Comparison of ENCODE assay signal across 18 cellular contexts in the genomic region with DNA sequence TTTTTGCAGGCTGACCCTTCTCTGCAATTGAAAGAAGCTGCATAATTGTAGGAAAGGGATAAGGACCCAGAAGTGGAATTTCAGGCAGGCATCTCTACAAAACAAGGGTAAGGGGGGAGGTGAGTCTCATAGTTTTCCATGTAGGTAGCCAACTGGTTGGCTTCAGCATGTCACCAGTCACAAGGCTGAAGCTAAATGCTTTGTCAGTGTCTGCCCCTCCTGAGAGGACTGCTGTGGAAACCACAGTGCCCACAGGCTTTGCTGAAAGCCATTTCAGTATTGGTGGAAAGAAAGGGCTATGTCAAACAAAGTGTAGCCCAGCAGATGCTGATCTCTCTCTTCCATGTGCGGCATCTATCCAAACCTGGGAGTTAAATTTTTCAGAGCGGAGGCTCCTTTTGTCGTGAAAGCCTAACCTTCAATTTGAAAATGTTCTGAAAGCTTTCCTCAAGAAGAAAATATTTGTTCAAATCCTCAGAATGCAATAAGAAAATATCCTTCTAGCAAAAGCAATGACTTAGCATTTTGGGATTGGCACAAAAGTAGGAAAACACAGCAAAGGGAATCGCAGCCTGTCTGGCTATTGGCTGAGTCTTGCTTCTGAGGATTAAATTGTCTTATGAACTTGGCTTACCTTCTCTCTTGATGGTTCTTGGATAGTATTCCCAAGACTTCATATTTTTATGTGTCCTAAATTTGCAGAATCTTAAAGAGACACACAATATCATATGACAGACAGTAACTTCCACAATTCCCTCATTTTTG.
A peak's percentile ranks its signal among the peaks of the same experiment; 100 is the strongest.
DNase-seq lines count a peak whose midpoint lies in the region; ATAC-seq and TF ChIP-seq lines count a peak whose summit lies in the region.
"Had no signal": no experiment of that assay in that cellular context is flagged by ENCODE, and none has a peak within 500 bp of the region (broad histone marks: within the 10 kb centered on the region; RNA-seq: fewer than 3 reads in every experiment).

No MANE protein-coding gene starts in this region.

- H3K27ac ChIP-seq in heart left ventricle, result no peak overlapping the region
- peak overlapping the region in 3 of 4 donors; percentile 14 to 52 (median 43) for H3K27ac ChIP-seq in esophagus muscularis mucosa (replicated peaks in 1 of 4)
- peak overlapping the region; percentile 7 to 81 for H3K27ac ChIP-seq in aorta (ENCODE audit: low read depth in 1 of 2, low read length in 2 of 2)
- no peak overlapping the region for H3K27ac ChIP-seq in A673 (ENCODE audit: low read depth, low read length, poor library complexity, severe bottlenecking)
- H3K27ac ChIP-seq: brain microvascular endothelial cell, dorsolateral prefrontal cortex, HL-60, upper lobe of left lung had no signal

- POLR2A ChIA-PET in A673 (lab: Charles Lee; ENCODE audit: low non-redundant PET), result no interaction called here

- H3K36me3 ChIP-seq in heart left ventricle, result no peaks in the 10 kb centered on the region
- no peaks in the 10 kb centered on the region for H3K36me3 ChIP-seq in esophagus muscularis mucosa
- H3K36me3 ChIP-seq in aorta (ENCODE audit: control insufficient read depth in 1 of 2, insufficient read depth in 2 of 2, low read length in 1 of 2), result no peaks in the 10 kb centered on the region
- H3K36me3 ChIP-seq in A673 (ENCODE audit: insufficient read depth, low read length, poor library complexity, severe bottlenecking), result no peaks in the 10 kb centered on the region
- H3K36me3 ChIP-seq: brain microvascular endothelial cell, upper lobe of left lung had no signal

- H3K4me1 ChIP-seq in heart left ventricle, result peaks cover 0 to 10% (median 0%) of the 10 kb centered on the region in 12 donors
- H3K4me1 ChIP-seq in esophagus muscularis mucosa, result peaks cover 0 to 47% (median 35%) of the 10 kb centered on the region in 4 donors
- peaks cover 7 to 8% of the 10 kb centered on the region in 2 donors for H3K4me1 ChIP-seq in aorta (ENCODE audit: control insufficient read depth in 1 of 2, insufficient read depth in 2 of 2, low read length in 2 of 2)
- H3K4me1 ChIP-seq in A673 (ENCODE audit: insufficient read depth, low read length, poor library complexity, severe bottlenecking), result no peaks in the 10 kb centered on the region
- H3K4me1 ChIP-seq: upper lobe of left lung had no signal

- 69 to 84% (median 81%) methylated on average over 4 of the region's 4 CpGs for WGBS in heart left ventricle, 4 donors
- WGBS in esophagus muscularis mucosa, result 50% methylated on average over 4 of the region's 4 CpGs
- 8 to 13% methylated on average over 4 of the region's 4 CpGs for WGBS in aorta, 2 donors

- no TSS peak for BruUV-seq in A673 (replicated peaks; lab: Mats Ljungman, UMichigan)

- TF ChIP-seq POLR2A in heart left ventricle (IDR thresholded peaks at IDR 0.05), result no peak
- no peak for TF ChIP-seq POLR2A in esophagus muscularis mucosa (IDR thresholded peaks at IDR 0.05; ENCODE audit: low read depth)

- TF ChIP-seq CTCF in heart left ventricle (IDR thresholded peaks at IDR 0.05), result no peak
- TF ChIP-seq CTCF in esophagus muscularis mucosa (IDR thresholded peaks at IDR 0.05), result no peak
- TF ChIP-seq CTCF in A673 (conservative IDR thresholded peaks at IDR 0.05; ENCODE audit: low read depth, low read length), result no peak

- no peaks in the 10 kb centered on the region for H3K27me3 ChIP-seq in heart left ventricle
- H3K27me3 ChIP-seq in esophagus muscularis mucosa, result no peaks in the 10 kb centered on the region
- H3K27me3 ChIP-seq in aorta (ENCODE audit: control insufficient read depth in 1 of 2, insufficient read depth in 2 of 2, low read length in 1 of 2), result no peaks in the 10 kb centered on the region
- peaks cover 13% of the 10 kb centered on the region for H3K27me3 ChIP-seq in A673 (replicated peaks; ENCODE audit: insufficient read depth, low read depth, low read length, poor library complexity)
- H3K27me3 ChIP-seq: brain microvascular endothelial cell, dorsolateral prefrontal cortex, upper lobe of left lung had no signal

- no peaks in the 10 kb centered on the region for H3K9me3 ChIP-seq in heart left ventricle
- H3K9me3 ChIP-seq in esophagus muscularis mucosa, result no peaks in the 10 kb centered on the region
- H3K9me3 ChIP-seq in aorta (ENCODE audit: control insufficient read depth, low read length), result no peaks in the 10 kb centered on the region
- H3K9me3 ChIP-seq in A673 (ENCODE audit: low read depth, low read length, poor library complexity, severe bottlenecking), result no peaks in the 10 kb centered on the region
- H3K9me3 ChIP-seq: upper lobe of left lung had no signal

- DNase-seq in Right ventricle myocardium superior, result no peak
- no peak for DNase-seq in heart left ventricle
- DNase-seq in esophagus muscularis mucosa (ENCODE audit: extremely low spot score), result no peak
- DNase-seq in myocyte (ENCODE audit: low read depth), result peak; percentile 84
- no peak for DNase-seq in aorta
- no peak for DNase-seq in A673 (ENCODE audit: low spot score)
- DNase-seq in GM19240 (ENCODE audit: insufficient read length, low spot score), result no peak
- DNase-seq in NCI-H1105 treated with DMSO at 0.1 percent for 48 hours (lab: John Stamatoyannopoulos, UW), result no peak
- DNase-seq: activated naive CD4-positive, alpha-beta T cell treated with anti-CD3 and anti-CD28 coated beads, Interleukin-2, amount 50 U/mL, for 16 hours; activated T-cell treated with anti-CD3 and anti-CD28 coated beads for 4 hours; brain microvascular endothelial cell; dorsolateral prefrontal cortex; GOT3; stimulated activated CD4-positive, alpha-beta T cell treated with anti-CD3 and anti-CD28 coated beads, Interleukin-12 subunit alpha, Interleukin-12 subunit beta, amount 100 ng/mL, for 4 hours; upper lobe of left lung had no signal

- H3K4me3 ChIP-seq in heart left ventricle (no peak overlapping the region), esophagus muscularis mucosa (no peak overlapping the region), aorta (ENCODE audit: low read length in 2 of 2) (no peak overlapping the region), A673 (ENCODE audit: low read depth, low read length, poor library complexity, severe bottlenecking) (no peak overlapping the region)
- H3K4me3 ChIP-seq: dorsolateral prefrontal cortex, K562, upper lobe of left lung had no signal

- TF ChIP-seq EP300 in esophagus muscularis mucosa (IDR thresholded peaks at IDR 0.05), result no peak

- intact Hi-C loops in Right ventricle myocardium superior (cut with DNase I) (no loop called here), heart left ventricle (cut with DNase I) (no loop called here), esophagus muscularis mucosa (cut with DNase I) (no loop called here), aorta (cut with DNase I) (no loop called here), A673 (cut with micrococcal nuclease; ENCODE audit: unreplicated experiment) (no loop called here)

- CTCF ChIA-PET in A673 (lab: Charles Lee), result no interaction called here

- peak; percentile 60 for ATAC-seq in Right ventricle myocardium superior (ENCODE audit: poor library complexity)
- no peak for ATAC-seq in heart left ventricle
- ATAC-seq in aorta (ENCODE audit: low FRiP score), result peak; percentile 53
- ATAC-seq: K562; stimulated activated effector memory CD8-positive, alpha-beta T cell treated with anti-CD3 and anti-CD28 coated beads, Interleukin-12 subunit alpha, Interleukin-12 subunit beta, amount 100 ng/mL, for 72 hours had no signal

Comparison
In these comparisons a context has a peak if more than half of its experiments do, and no peak if none do; other contexts are left out.
1. ATAC-seq: peak in Right ventricle myocardium superior (single experiment) and aorta (single experiment); none in heart left ventricle (0 of 4).
2. H3K27ac ChIP-seq: peak in esophagus muscularis mucosa (3 of 4) and aorta (2 of 2); none in heart left ventricle (0 of 12) and A673 (single experiment).